Comparison of ENCODE assay signal across 19 cellular contexts in genomic region chr1:198966519-198966918, GRCh38.
A peak's percentile ranks its signal among the peaks of the same experiment; 100 is the strongest.
DNase-seq lines count a peak whose midpoint lies in the region; ATAC-seq and TF ChIP-seq lines count a peak whose summit lies in the region.
"Had no signal": no experiment of that assay in that cellular context is flagged by ENCODE, and none has a peak within 500 bp of the region (broad histone marks: within the 10 kb centered on the region; RNA-seq: fewer than 3 reads in every experiment).

No MANE protein-coding gene starts in this region.

- peaks cover 14% of the 10 kb centered on the region for H3K9me3 Mint-ChIP-seq in activated naive CD8-positive, alpha-beta T cell treated with anti-CD3 and anti-CD28 coated beads, Interleukin-2, amount 10 ng/mL, durations not matched to agents 7 days and 5 days
- H3K9me3 Mint-ChIP-seq in activated naive CD8-positive, alpha-beta T cell treated with anti-CD3 and anti-CD28 coated beads, Interleukin-2, amount 50 U/mL, for 24 hours: peaks cover 18% of the 10 kb centered on the region
- H3K9me3 Mint-ChIP-seq in activated B cell treated with CpG ODN at 0.5 μM for 24 hours: peaks cover 15% of the 10 kb centered on the region
- peaks cover 14 to 28% of the 10 kb centered on the region in 2 donors for H3K9me3 Mint-ChIP-seq in stimulated activated naive CD8-positive, alpha-beta T cell treated with anti-CD3 and anti-CD28 coated beads, Interleukin-15, amount 100 ng/mL, for 72 hours

- CTCF ChIA-PET in activated B cell treated with CpG ODN at 0.5 μM for 24 hours (lab: Charles Lee): no interaction called here

- intact Hi-C loops in activated B cell treated with CpG ODN at 0.5 μM for 24 hours (cut with micrococcal nuclease): no loop called here

- DNase-seq in SIG-M5 treated with dmso at 0.1 percent for 504 hours (lab: John Stamatoyannopoulos, UW; ENCODE audit: unreplicated experiment) (peak; percentile 20), SIG-M5 (lab: John Stamatoyannopoulos, UW) (no peak), activated B cell treated with CpG ODN at 0.5 μM for 24 hours (no peak), occipital lobe (lab: John Stamatoyannopoulos, UW) (no peak), NCI-H2171 treated with DMSO at 0.1 percent for 48 hours (lab: John Stamatoyannopoulos, UW) (no peak)
- DNase-seq in activated naive CD8-positive, alpha-beta T cell treated with anti-CD3 and anti-CD28 coated beads, Interleukin-2, amount 10 ng/mL, durations not matched to agents 7 days and 5 days: no peak
- no peak for DNase-seq in activated naive CD8-positive, alpha-beta T cell treated with anti-CD3 and anti-CD28 coated beads, Interleukin-2, amount 50 U/mL, for 24 hours
- DNase-seq in stimulated activated naive CD8-positive, alpha-beta T cell treated with anti-CD3 and anti-CD28 coated beads, Interleukin-15, amount 100 ng/mL, for 72 hours: no peak
- DNase-seq: activated CD4-positive, alpha-beta T cell treated with anti-CD3 and anti-CD28 coated beads for 4 hours; activated effector memory CD4-positive, alpha-beta T cell treated with Interleukin-2 at 50 U/mL for 16 hours; effector CD4-positive, alpha-beta T cell; GM23248; Karpas-422; left ventricle myocardium inferior; NCI-H1105; NCI-H2029 treated with DMSO at 0.1 percent for 48 hours; NCI-H226; RPMI8226; stomach had no signal

- ATAC-seq in activated naive CD8-positive, alpha-beta T cell treated with anti-CD3 and anti-CD28 coated beads, Interleukin-2, amount 10 ng/mL, durations not matched to agents 7 days and 5 days (ENCODE audit: low read depth): no peak
- ATAC-seq in activated naive CD8-positive, alpha-beta T cell treated with anti-CD3 and anti-CD28 coated beads, Interleukin-2, amount 50 U/mL, for 24 hours: no peak
- ATAC-seq in activated B cell treated with CpG ODN at 0.5 μM for 24 hours (ENCODE audit: low read depth): no peak
- no peak for ATAC-seq in stimulated activated naive CD8-positive, alpha-beta T cell treated with anti-CD3 and anti-CD28 coated beads, Interleukin-15, amount 100 ng/mL, for 72 hours

- peak overlapping the region; percentile 82 for H3K27ac Mint-ChIP-seq in activated naive CD8-positive, alpha-beta T cell treated with anti-CD3 and anti-CD28 coated beads, Interleukin-2, amount 10 ng/mL, durations not matched to agents 7 days and 5 days
- H3K27ac Mint-ChIP-seq in activated naive CD8-positive, alpha-beta T cell treated with anti-CD3 and anti-CD28 coated beads, Interleukin-2, amount 50 U/mL, for 24 hours: no peak overlapping the region
- no peak overlapping the region for H3K27ac Mint-ChIP-seq in activated B cell treated with CpG ODN at 0.5 μM for 24 hours
- H3K27ac Mint-ChIP-seq in stimulated activated naive CD8-positive, alpha-beta T cell treated with anti-CD3 and anti-CD28 coated beads, Interleukin-15, amount 100 ng/mL, for 72 hours: no peak overlapping the region

- H3K27me3 Mint-ChIP-seq in activated naive CD8-positive, alpha-beta T cell treated with anti-CD3 and anti-CD28 coated beads, Interleukin-2, amount 10 ng/mL, durations not matched to agents 7 days and 5 days: no peaks in the 10 kb centered on the region
- no peaks in the 10 kb centered on the region for H3K27me3 Mint-ChIP-seq in activated naive CD8-positive, alpha-beta T cell treated with anti-CD3 and anti-CD28 coated beads, Interleukin-2, amount 50 U/mL, for 24 hours
- no peaks in the 10 kb centered on the region for H3K27me3 Mint-ChIP-seq in activated B cell treated with CpG ODN at 0.5 μM for 24 hours
- no peaks in the 10 kb centered on the region for H3K27me3 Mint-ChIP-seq in stimulated activated naive CD8-positive, alpha-beta T cell treated with anti-CD3 and anti-CD28 coated beads, Interleukin-15, amount 100 ng/mL, for 72 hours

- peak overlapping the region; percentile 53 for H3K4me3 Mint-ChIP-seq in activated naive CD8-positive, alpha-beta T cell treated with anti-CD3 and anti-CD28 coated beads, Interleukin-2, amount 10 ng/mL, durations not matched to agents 7 days and 5 days
- H3K4me3 Mint-ChIP-seq in activated naive CD8-positive, alpha-beta T cell treated with anti-CD3 and anti-CD28 coated beads, Interleukin-2, amount 50 U/mL, for 24 hours: no peak overlapping the region
- peak overlapping the region; percentile 8 for H3K4me3 Mint-ChIP-seq in activated B cell treated with CpG ODN at 0.5 μM for 24 hours
- peak overlapping the region; percentile 16 to 46 for H3K4me3 Mint-ChIP-seq in stimulated activated naive CD8-positive, alpha-beta T cell treated with anti-CD3 and anti-CD28 coated beads, Interleukin-15, amount 100 ng/mL, for 72 hours

- peaks cover 49% of the 10 kb centered on the region for H3K36me3 Mint-ChIP-seq in activated naive CD8-positive, alpha-beta T cell treated with anti-CD3 and anti-CD28 coated beads, Interleukin-2, amount 10 ng/mL, durations not matched to agents 7 days and 5 days
- H3K36me3 Mint-ChIP-seq in activated naive CD8-positive, alpha-beta T cell treated with anti-CD3 and anti-CD28 coated beads, Interleukin-2, amount 50 U/mL, for 24 hours (ENCODE audit: low read depth): peaks cover 4% of the 10 kb centered on the region
- H3K36me3 Mint-ChIP-seq in activated B cell treated with CpG ODN at 0.5 μM for 24 hours (ENCODE audit: low read depth): peaks cover 3% of the 10 kb centered on the region

- peaks cover 46% of the 10 kb centered on the region for H3K4me1 Mint-ChIP-seq in activated naive CD8-positive, alpha-beta T cell treated with anti-CD3 and anti-CD28 coated beads, Interleukin-2, amount 10 ng/mL, durations not matched to agents 7 days and 5 days
- H3K4me1 Mint-ChIP-seq in activated naive CD8-positive, alpha-beta T cell treated with anti-CD3 and anti-CD28 coated beads, Interleukin-2, amount 50 U/mL, for 24 hours: peaks cover 22% of the 10 kb centered on the region
- H3K4me1 Mint-ChIP-seq in activated B cell treated with CpG ODN at 0.5 μM for 24 hours: peaks cover 3% of the 10 kb centered on the region
- peaks cover 50% of the 10 kb centered on the region for H3K4me1 Mint-ChIP-seq in stimulated activated naive CD8-positive, alpha-beta T cell treated with anti-CD3 and anti-CD28 coated beads, Interleukin-15, amount 100 ng/mL, for 72 hours

- POLR2A ChIA-PET in activated naive CD8-positive, alpha-beta T cell treated with anti-CD3 and anti-CD28 coated beads, Interleukin-2, amount 10 ng/mL, durations not matched to agents 7 days and 5 days (lab: Charles Lee): interaction anchor here (0.8 to 2.3 kb wide), 2 partner anchors 30 to 43 kb away, joined by 3 to 20 read pairs; no protein-coding TSS in a partner anchor
- POLR2A ChIA-PET in activated B cell treated with CpG ODN at 0.5 μM for 24 hours (lab: Charles Lee): no interaction called here

- TF ChIP-seq CTCF in activated B cell treated with CpG ODN at 0.5 μM for 24 hours (IDR thresholded peaks at IDR 0.05): no peak
